18 cellular contexts compared by ENCODE assay signal in genomic region chr17:17385502-17385901, GRCh38.
DNase-seq lines count a peak whose midpoint lies in the region; ATAC-seq and TF ChIP-seq lines count a peak whose summit lies in the region.
"Had no signal": no experiment of that assay in that cellular context is flagged by ENCODE, and none has a peak within 500 bp of the region (broad histone marks: within the 10 kb centered on the region; RNA-seq: fewer than 3 reads in every experiment).

No MANE protein-coding gene starts in this region.

- H3K23ac ChIP-seq in IMR-90 (ENCODE audit: low read depth, low read length), result no peak overlapping the region

- CTCF ChIA-PET in IMR-90 (lab: Yijun Ruan, JAX), result interaction anchor here (0.6 kb wide), 1 partner anchor 63 kb away, joined by 3 read pairs; no protein-coding TSS in a partner anchor

- intact Hi-C loops in IMR-90 (cut with micrococcal nuclease), result no loop called here
- intact Hi-C loops in left cardiac atrium (cut with DNase I), result no loop called here
- intact Hi-C loops in lower lobe of right lung (cut with DNase I), result no loop called here

- dilution Hi-C loops in IMR-90 (cut with HindIII; ENCODE audit: low sequenced_read_pairs, unreplicated experiment), result no loop called here

- no peak overlapping the region for H2BK120ac ChIP-seq in IMR-90 (ENCODE audit: low read depth, low read length)

- H2AK5ac ChIP-seq in IMR-90 (ENCODE audit: low read depth, low read length), result no peak overlapping the region

- in situ Hi-C loops in IMR-90 (cut with MboI; ENCODE audit: low sequenced_read_pairs), result no loop called here

- H3K79me1 ChIP-seq in IMR-90 (ENCODE audit: low read depth in 1 of 2, low read length in 2 of 2), result no peaks in the 10 kb centered on the region

- TF ChIP-seq CTCF in IMR-90 (conservative IDR thresholded peaks at IDR 0.05; ENCODE audit: low read depth, low read length) (no peak), lower lobe of right lung (IDR thresholded peaks at IDR 0.05) (no peak)

- H2BK5ac ChIP-seq in IMR-90 (ENCODE audit: low read depth, low read length, poor library complexity, severe bottlenecking), result no peak overlapping the region

- H3K14ac ChIP-seq in IMR-90 (replicated peaks; ENCODE audit: low read depth, low read length), result no peak overlapping the region

- H3K9me3 ChIP-seq in IMR-90 (ENCODE audit: control insufficient read depth, insufficient read depth, low read length), result no peaks in the 10 kb centered on the region
- H3K9me3 ChIP-seq in lower lobe of right lung, result no peaks in the 10 kb centered on the region
- H3K9me3 ChIP-seq: BE2C, MG63, ovary, tibial artery had no signal

- no peak overlapping the region for H2BK15ac ChIP-seq in IMR-90 (ENCODE audit: low read depth, low read length)

- H3K56ac ChIP-seq in IMR-90 (ENCODE audit: extremely low read depth, insufficient read depth, low read length), result no peak overlapping the region

- H3K4ac ChIP-seq in IMR-90 (ENCODE audit: low read depth, low read length), result no peak overlapping the region

- no TSS peak for BruUV-seq in IMR-90 (replicated peaks; lab: Mats Ljungman, UMichigan)

- WGBS in IMR-90 (ENCODE audit: extremely low coverage in 2 of 2, insufficient read length in 1 of 2), 2 experiments, result 41% methylated on average over 8 of the region's 12 CpGs; no CpG with 5 or more reads in 1 of the 2 experiments

- no peak overlapping the region for H2AFZ ChIP-seq in IMR-90 (replicated peaks; ENCODE audit: low read length, poor library complexity)
- H2AFZ ChIP-seq: GM23248 had no signal

- H3K27ac ChIP-seq in IMR-90 (ENCODE audit: insufficient read depth, low read length) (no peak overlapping the region), lower lobe of right lung (no peak overlapping the region)
- H3K27ac ChIP-seq: cardiac muscle cell, GM23248, ovary, RWPE1, tibial artery had no signal

- no peak overlapping the region for H3K4me2 ChIP-seq in IMR-90 (ENCODE audit: low read depth, low read length)

- H4K20me1 ChIP-seq in IMR-90 (ENCODE audit: insufficient read depth, low read length), result no peaks in the 10 kb centered on the region

- no peak overlapping the region for H3K18ac ChIP-seq in IMR-90 (ENCODE audit: low read depth, low read length)

- H3K9ac ChIP-seq in IMR-90 (ENCODE audit: low read depth, low read length), result no peak overlapping the region
- H3K9ac ChIP-seq: GM23248 had no signal

- TF ChIP-seq POLR2A in IMR-90 (IDR thresholded peaks at IDR 0.05; ENCODE audit: low read depth, low read length), result no peak

- no peaks in the 10 kb centered on the region for H3K9me1 ChIP-seq in IMR-90 (ENCODE audit: insufficient read depth, low read length)

- no peak overlapping the region for H4K8ac ChIP-seq in IMR-90 (ENCODE audit: low read depth in 2 of 2, low read length in 2 of 2)

- H2AK9ac ChIP-seq in IMR-90 (replicated peaks; ENCODE audit: low read depth, low read length, poor library complexity), result no peak overlapping the region

- no peak overlapping the region for H2BK20ac ChIP-seq in IMR-90 (ENCODE audit: low read depth, low read length)

- H3K4me1 ChIP-seq in IMR-90 (ENCODE audit: control insufficient read depth, insufficient read depth, low read length) (no peaks in the 10 kb centered on the region), lower lobe of right lung (no peaks in the 10 kb centered on the region)
- H3K4me1 ChIP-seq: BE2C, tibial artery had no signal

- no peak overlapping the region for H4K91ac ChIP-seq in IMR-90 (ENCODE audit: insufficient read depth, low read depth, low read length)

- no peak overlapping the region for H4K5ac ChIP-seq in IMR-90 (ENCODE audit: low read depth, low read length)

- no peak for TF ChIP-seq RAD21 in IMR-90 (IDR thresholded peaks at IDR 0.05; ENCODE audit: low read length)

- no peak for ATAC-seq in IMR-90 (ENCODE audit: low read depth)
- peak; percentile 7 to 22 for ATAC-seq in left cardiac atrium
- no peak for ATAC-seq in lower lobe of right lung

- no peak overlapping the region for H3K4me3 ChIP-seq in IMR-90 (ENCODE audit: insufficient read depth, low read depth, low read length)
- no peak overlapping the region for H3K4me3 ChIP-seq in lower lobe of right lung
- H3K4me3 ChIP-seq: cardiac muscle cell, GM23248, MG63, ovary, tibial artery had no signal

- H3K36me3 ChIP-seq in IMR-90 (ENCODE audit: control insufficient read depth, insufficient read depth, low read length) (no peaks in the 10 kb centered on the region), lower lobe of right lung (no peaks in the 10 kb centered on the region)
- H3K36me3 ChIP-seq: BE2C, cardiac muscle cell, MG63, ovary, tibial artery had no signal

- H3K27me3 ChIP-seq in IMR-90 (ENCODE audit: control insufficient read depth, insufficient read depth, low read length), result peaks cover 45% of the 10 kb centered on the region
- no peaks in the 10 kb centered on the region for H3K27me3 ChIP-seq in lower lobe of right lung (ENCODE audit: low read depth)
- H3K27me3 ChIP-seq: BE2C, MG63, ovary had no signal

- DNase-seq in IMR-90 (no peak), NCI-H82 (lab: John Stamatoyannopoulos, UW) (peak; percentile 100), left cardiac atrium (no peak), pons (ENCODE audit: low spot score) (peak; percentile 76), NCI-H1105 (lab: John Stamatoyannopoulos, UW) (no peak), lower lobe of right lung (no peak)
- no peak for DNase-seq in stimulated activated naive CD4-positive, alpha-beta T cell (lab: John Stamatoyannopoulos, UW)
- DNase-seq: activated B cell treated with CpG ODN at 0.5 μM for 24 hours, BE2C, DMS153, GM23248, MG63, NCI-H2029 treated with DMSO at 0.1 percent for 48 hours, ovary, T-helper 1 cell, tibial artery had no signal

- POLR2A ChIA-PET in IMR-90 (lab: Charles Lee; ENCODE audit: unreplicated experiment), result no interaction called here

TF ChIP-seq in IMR-90, 13 proteins besides CTCF, POLR2A, EP300 and RAD21:
- TF ChIP-seq SMC3 (IDR thresholded peaks at IDR 0.05; ENCODE audit: low read depth, low read length) (no peak), MAFK (IDR thresholded peaks at IDR 0.05; ENCODE audit: low read depth, low read length) (peak; percentile 39)
TF ChIP-seq in IMR-90: peak in this region for 1.

Comparison
In these comparisons a context has a peak if more than half of its experiments do, and no peak if none do; other contexts are left out.
1. ATAC-seq: peak in left cardiac atrium (2 of 2); none in IMR-90 (single experiment) and lower lobe of right lung (0 of 2).
2. DNase-seq: peak in NCI-H82 (single experiment) and pons (single experiment); none in IMR-90 (single experiment), left cardiac atrium (single experiment), NCI-H1105 (single experiment), lower lobe of right lung (single experiment) and stimulated activated naive CD4-positive, alpha-beta T cell (0 of 6).